In genomic region chr14:55411426-55412389, GRCh38 we compare ENCODE assay signal across 8 cellular contexts. TPM values are rescaled to one million over a fixed set of nuclear protein-coding genes. Genes with fewer than 3 reads are reported as not detected.
DNase-seq lines count a peak whose midpoint lies in the region; FAIRE-seq and TF ChIP-seq lines count a peak whose summit lies in the region.

ATG14 (minus strand) TSS chr14:55411830; CDS start chr14:55411822, 8 bp downstream.

- H3K36me3 ChIP-seq in Loucy (ENCODE audit: insufficient read depth, low read length) (no peaks in the 10 kb centered on the region), neutrophil (no peaks in the 10 kb centered on the region)

- peak; percentile 70 for TF ChIP-seq POLR2A in Raji (IDR thresholded peaks at IDR 0.05; ENCODE audit: insufficient read depth, low read depth, low read length)

- no peaks in the 10 kb centered on the region for H3K9me2 ChIP-seq in Loucy (replicated peaks; ENCODE audit: low read depth, low read length)

- H3K27me3 ChIP-seq in Loucy (ENCODE audit: insufficient read depth, low read length, poor library complexity, severe bottlenecking), result no peaks in the 10 kb centered on the region
- H3K27me3 ChIP-seq in neutrophil, result peaks cover 34% of the 10 kb centered on the region

- no peak for TF ChIP-seq CTCF in Loucy (conservative IDR thresholded peaks at IDR 0.05; ENCODE audit: low read length)
- no peak for TF ChIP-seq CTCF in neutrophil (IDR thresholded peaks at IDR 0.05)
- no peak for TF ChIP-seq CTCF in subcutaneous adipose tissue (IDR thresholded peaks at IDR 0.05; ENCODE audit: low read depth)

- H3K79me2 ChIP-seq in Loucy (ENCODE audit: insufficient read depth, low read length), result peaks cover 24% of the 10 kb centered on the region

- peak within 1 kb of the TSS; percentile 61 for H3K27ac ChIP-seq in neutrophil

- H3K4me3 ChIP-seq in Loucy (ENCODE audit: low read length, poor library complexity, severe bottlenecking) (peak within 1 kb of the TSS; percentile 94), neutrophil (ENCODE audit: low read depth in 1 of 2, low read length in 1 of 2) (peak within 1 kb of the TSS; percentile 76 to 80)

- no peak for FAIRE-seq in frontal cortex (lab: Jason Lieb, UNC)

- DNase-seq in ELF-1 (ENCODE audit: low read depth, low spot score) (peak; percentile 92), H4 (ENCODE audit: low spot score) (peak; percentile 76), activated gamma-delta T cell treated with Interleukin-2 at 50 U/mL for 16 hours (peak; percentile 74), frontal cortex (ENCODE audit: low spot score in 2 of 2) (peak; percentile 83 to 89)

- H2AFZ ChIP-seq in Loucy (ENCODE audit: low read length), result peak within 1 kb of the TSS; percentile 98

- peak within 1 kb of the TSS; percentile 83 for H3K4me2 ChIP-seq in Loucy (ENCODE audit: low read depth, low read length, poor library complexity, severe bottlenecking)

- no peaks in the 10 kb centered on the region for H4K20me1 ChIP-seq in Loucy (ENCODE audit: insufficient read depth, low read length, poor library complexity, severe bottlenecking)

- peak within 1 kb of the TSS; percentile 79 for H3K9ac ChIP-seq in Loucy (ENCODE audit: low read depth, low read length, poor library complexity, severe bottlenecking)

- H3K4me1 ChIP-seq in Loucy (ENCODE audit: insufficient read depth, low read length, poor library complexity, severe bottlenecking) (peaks cover 25% of the 10 kb centered on the region), neutrophil (ENCODE audit: control insufficient read depth in 1 of 2, insufficient read depth in 1 of 2, low read depth in 1 of 2, low read length in 1 of 2) (peaks cover 14 to 15% of the 10 kb centered on the region in 2 experiments)

- no peaks in the 10 kb centered on the region for H3F3A ChIP-seq in Loucy (ENCODE audit: low read depth)

- H3K9me3 ChIP-seq in Loucy (ENCODE audit: insufficient read depth, low read depth, low read length) (no peaks in the 10 kb centered on the region), neutrophil (no peaks in the 10 kb centered on the region)

RNA-seq across cellular contexts. Expression of gene ATG14, which starts in this region (rescaled TPM):
- total RNA-seq in H4 (2014; rRNA removed; shearing (Covaris generic)), result 5.7 and 6.4 TPM in 2 replicates
- 20.4 TPM for total RNA-seq in frontal cortex
- total RNA-seq in subcutaneous adipose tissue, result 10 to 100 TPM; 15.0 to 24.3 (median 19.7) TPM

Comparison
In these comparisons a context has a peak if more than half of its experiments do, and no peak if none do; other contexts are left out.
1. Peak in every context shown above with its lines: DNase-seq, H3K4me3 ChIP-seq and H3K27ac ChIP-seq.